Comparison of ENCODE assay signal across 8 cellular contexts in genomic region chr9:35910613-35911488, GRCh38. TPM values are rescaled to one million over a fixed set of nuclear protein-coding genes. Genes with fewer than 3 reads are reported as not detected.
A peak's percentile ranks its signal among the peaks of the same experiment; 100 is the strongest.
DNase-seq lines count a peak whose midpoint lies in the region; ATAC-seq and TF ChIP-seq lines count a peak whose summit lies in the region.

No MANE protein-coding gene starts in this region.

- H3K9me3 ChIP-seq in cardiac muscle cell (ENCODE audit: low read depth) = no peaks in the 10 kb centered on the region

- DNase-seq in cardiac muscle cell (ENCODE audit: low read depth in 1 of 2, low spot score in 1 of 2) (peak; percentile 23 to 84), cardiac septum (ENCODE audit: low spot score) (no peak), NCI-H2196 (lab: John Stamatoyannopoulos, UW; ENCODE audit: unreplicated experiment) (peak; percentile 65), fibroblast of gingiva (ENCODE audit: low read depth) (peak; percentile 56), retinal pigment epithelial cell (ENCODE audit: low read depth) (no peak)
- DNase-seq in activated CD4-positive, alpha-beta memory T cell treated with anti-CD3 and anti-CD28 coated beads, Interleukin-2, amount 10 ng/mL, durations not matched to agents 7 days and 5 days = peak; percentile 67

- H3K27ac Mint-ChIP-seq in activated CD4-positive, alpha-beta memory T cell treated with anti-CD3 and anti-CD28 coated beads, Interleukin-2, amount 10 ng/mL, durations not matched to agents 7 days and 5 days = peak overlapping the region; percentile 81

- ATAC-seq in HG02571 (IDR thresholded peaks at IDR 0.05; ENCODE audit: unreplicated experiment) (no peak), GM21737 (IDR thresholded peaks at IDR 0.05; ENCODE audit: unreplicated experiment) (no peak)

- H3K27ac ChIP-seq in cardiac muscle cell = no peak overlapping the region

- intact Hi-C loops in cardiac septum (cut with DNase I) = no loop called here

- no peaks in the 10 kb centered on the region for H3K9me3 Mint-ChIP-seq in activated CD4-positive, alpha-beta memory T cell treated with anti-CD3 and anti-CD28 coated beads, Interleukin-2, amount 10 ng/mL, durations not matched to agents 7 days and 5 days

- TF ChIP-seq CTCF in cardiac muscle cell (IDR thresholded peaks at IDR 0.05; ENCODE audit: low read depth, low read length) (peak; percentile 66), retinal pigment epithelial cell (conservative IDR thresholded peaks at IDR 0.05; ENCODE audit: low read depth, low read length) (peak; percentile 73)

- peaks cover 34% of the 10 kb centered on the region for H3K4me1 ChIP-seq in cardiac muscle cell (ENCODE audit: low read depth)

- H3K27me3 Mint-ChIP-seq in activated CD4-positive, alpha-beta memory T cell treated with anti-CD3 and anti-CD28 coated beads, Interleukin-2, amount 10 ng/mL, durations not matched to agents 7 days and 5 days = no peaks in the 10 kb centered on the region

- H3K27me3 ChIP-seq in cardiac muscle cell = no peaks in the 10 kb centered on the region

- no peak overlapping the region for H3K4me3 ChIP-seq in cardiac muscle cell
- no peak overlapping the region for H3K4me3 ChIP-seq in retinal pigment epithelial cell (ENCODE audit: low read length)

- CTCF ChIA-PET in activated CD4-positive, alpha-beta memory T cell treated with anti-CD3 and anti-CD28 coated beads, Interleukin-2, amount 10 ng/mL, durations not matched to agents 7 days and 5 days (lab: Charles Lee) = interaction anchor here (0.9 to 1.6 kb wide), 7 partner anchors 8 to 114 kb away, joined by 3 to 6 read pairs (median 4); partner anchors contain the start of gene SPAG8

- H3K36me3 ChIP-seq in cardiac muscle cell = no peaks in the 10 kb centered on the region

- no peak overlapping the region for H3K4me3 Mint-ChIP-seq in activated CD4-positive, alpha-beta memory T cell treated with anti-CD3 and anti-CD28 coated beads, Interleukin-2, amount 10 ng/mL, durations not matched to agents 7 days and 5 days

- peaks cover 43% of the 10 kb centered on the region for H3K4me1 Mint-ChIP-seq in activated CD4-positive, alpha-beta memory T cell treated with anti-CD3 and anti-CD28 coated beads, Interleukin-2, amount 10 ng/mL, durations not matched to agents 7 days and 5 days

- POLR2A ChIA-PET in activated CD4-positive, alpha-beta memory T cell treated with anti-CD3 and anti-CD28 coated beads, Interleukin-2, amount 10 ng/mL, durations not matched to agents 7 days and 5 days (lab: Charles Lee) = interaction anchor here (0.8 to 1.0 kb wide), 2 partner anchors 121 to 234 kb away, joined by 3 read pairs; no protein-coding TSS in a partner anchor

- H3K36me3 Mint-ChIP-seq in activated CD4-positive, alpha-beta memory T cell treated with anti-CD3 and anti-CD28 coated beads, Interleukin-2, amount 10 ng/mL, durations not matched to agents 7 days and 5 days (ENCODE audit: low read depth) = no peaks in the 10 kb centered on the region

RNA-seq across cellular contexts. Expression of gene SPAAR, which starts 1.6 kb away (rescaled TPM):
- 0.07 and 0.09 TPM in 2 replicates for total RNA-seq in cardiac muscle cell
- 0.15 TPM in 1 of 2 replicates, not detected in the other for polyA plus RNA-seq in cardiac muscle cell
- 4.0 TPM for total RNA-seq in cardiac septum
- total RNA-seq in activated CD4-positive, alpha-beta memory T cell treated with anti-CD3 and anti-CD28 coated beads, Interleukin-2, amount 10 ng/mL, durations not matched to agents 7 days and 5 days = not detected

RNA-seq across cellular contexts. Expression of gene HRCT1, which starts 4.8 kb away (rescaled TPM):
- total RNA-seq in cardiac muscle cell (not detected in 2 replicates), cardiac septum (1.5 TPM)
- polyA plus RNA-seq in cardiac muscle cell = not detected in 2 replicates
- not detected for total RNA-seq in activated CD4-positive, alpha-beta memory T cell treated with anti-CD3 and anti-CD28 coated beads, Interleukin-2, amount 10 ng/mL, durations not matched to agents 7 days and 5 days

RNA-seq across cellular contexts. Expression of gene OR13J1, which starts 40.6 kb away (rescaled TPM):
- not detected in 2 replicates for total RNA-seq in cardiac muscle cell
- polyA plus RNA-seq in cardiac muscle cell = not detected in 2 replicates
- total RNA-seq in cardiac septum = not detected
- not detected for total RNA-seq in activated CD4-positive, alpha-beta memory T cell treated with anti-CD3 and anti-CD28 coated beads, Interleukin-2, amount 10 ng/mL, durations not matched to agents 7 days and 5 days

RNA-seq across cellular contexts. Expression of gene OR2S2, which starts 47.1 kb away (rescaled TPM):
- total RNA-seq in cardiac muscle cell (not detected in 2 replicates), cardiac septum (not detected)
- polyA plus RNA-seq in cardiac muscle cell = not detected in 2 replicates
- total RNA-seq in activated CD4-positive, alpha-beta memory T cell treated with anti-CD3 and anti-CD28 coated beads, Interleukin-2, amount 10 ng/mL, durations not matched to agents 7 days and 5 days = not detected

Comparison
In these comparisons a context has a peak if more than half of its experiments do, and no peak if none do; other contexts are left out.
1. DNase-seq: peak in cardiac muscle cell (2 of 2), NCI-H2196 (single experiment), activated CD4-positive, alpha-beta memory T cell treated with anti-CD3 and anti-CD28 coated beads, Interleukin-2, amount 10 ng/mL, durations not matched to agents 7 days and 5 days (single experiment) and fibroblast of gingiva (single experiment); none in cardiac septum (single experiment) and retinal pigment epithelial cell (single experiment).